19 cellular contexts compared by ENCODE assay signal in genomic region chr14:88163731-88164255, GRCh38.
A peak's percentile ranks its signal among the peaks of the same experiment; 100 is the strongest.
DNase-seq lines count a peak whose midpoint lies in the region; ATAC-seq and TF ChIP-seq lines count a peak whose summit lies in the region.
"Had no signal": no experiment of that assay in that cellular context is flagged by ENCODE, and none has a peak within 500 bp of the region (broad histone marks: within the 10 kb centered on the region; RNA-seq: fewer than 3 reads in every experiment).

No MANE protein-coding gene starts in this region.

- no peak overlapping the region for H3K4me3 Mint-ChIP-seq in neural crest cell
- H3K4me3 Mint-ChIP-seq: B cell had no signal

- H3K4me3 ChIP-seq in GM12865 (ENCODE audit: low read depth, low read length): no peak overlapping the region
- no peak overlapping the region for H3K4me3 ChIP-seq in Loucy (ENCODE audit: low read length, poor library complexity, severe bottlenecking)
- no peak overlapping the region for H3K4me3 ChIP-seq in coronary artery
- no peak overlapping the region for H3K4me3 ChIP-seq in ovary
- H3K4me3 ChIP-seq: GM23248, HAP-1, SJCRH30 had no signal

- peak overlapping the region; percentile 79 for H3K27ac Mint-ChIP-seq in neural crest cell (ENCODE audit: unreplicated experiment)
- H3K27ac Mint-ChIP-seq: B cell had no signal

- H3K4me1 ChIP-seq in Loucy (ENCODE audit: insufficient read depth, low read length, poor library complexity, severe bottlenecking) (peaks cover 14% of the 10 kb centered on the region), ovary (ENCODE audit: insufficient read depth) (no peaks in the 10 kb centered on the region)
- H3K4me1 ChIP-seq: HAP-1, SJCRH30 had no signal

- no peak for TF ChIP-seq EP300 in ovary (IDR thresholded peaks at IDR 0.05)

- H3K4me1 Mint-ChIP-seq in neural crest cell: peaks cover 8% of the 10 kb centered on the region
- H3K4me1 Mint-ChIP-seq: B cell had no signal

- no peaks in the 10 kb centered on the region for H3K9me2 ChIP-seq in Loucy (replicated peaks; ENCODE audit: low read depth, low read length)

- TF ChIP-seq CTCF in GM12865 (IDR thresholded peaks at IDR 0.05; ENCODE audit: insufficient read depth, low read depth, low read length, missing control alignments): no peak
- no peak for TF ChIP-seq CTCF in Loucy (conservative IDR thresholded peaks at IDR 0.05; ENCODE audit: low read length)
- TF ChIP-seq CTCF in coronary artery (IDR thresholded peaks at IDR 0.05): no peak
- no peak for TF ChIP-seq CTCF in neural crest cell (conservative IDR thresholded peaks at IDR 0.05)
- TF ChIP-seq CTCF in ovary (IDR thresholded peaks at IDR 0.05): no peak

- H3K36me3 ChIP-seq in Loucy (ENCODE audit: insufficient read depth, low read length) (no peaks in the 10 kb centered on the region), ovary (no peaks in the 10 kb centered on the region)
- H3K36me3 ChIP-seq: HAP-1, SJCRH30 had no signal

- no peak for TF ChIP-seq POLR2A in ovary (IDR thresholded peaks at IDR 0.05)

- H3K9me3 Mint-ChIP-seq in neural crest cell: peaks cover 9% of the 10 kb centered on the region

- H3K27me3 ChIP-seq in Loucy (ENCODE audit: insufficient read depth, low read length, poor library complexity, severe bottlenecking) (no peaks in the 10 kb centered on the region), ovary (no peaks in the 10 kb centered on the region)
- H3K27me3 ChIP-seq: SJCRH30 had no signal

- no peaks in the 10 kb centered on the region for H3K79me2 ChIP-seq in Loucy (ENCODE audit: insufficient read depth, low read length)

- no peak overlapping the region for H3K4me2 ChIP-seq in Loucy (ENCODE audit: low read depth, low read length, poor library complexity, severe bottlenecking)

- 73 to 79% (median 78%) methylated on average over 4 of the region's 4 CpGs for WGBS in ovary, 3 donors

- H3K27ac ChIP-seq in coronary artery (no peak overlapping the region), ovary (no peak overlapping the region)
- H3K27ac ChIP-seq: GM23248, SJCRH30 had no signal

- intact Hi-C loops in ovary (cut with DNase I): no loop called here

- H3K9ac ChIP-seq in Loucy (ENCODE audit: low read depth, low read length, poor library complexity, severe bottlenecking): no peak overlapping the region
- H3K9ac ChIP-seq: GM23248 had no signal

- DNase-seq in GM12865 (ENCODE audit: low read depth) (peak; percentile 17), coronary artery (ENCODE audit: low spot score) (peak; percentile 53), neural crest cell (ENCODE audit: low read depth, low spot score) (no peak), UCSD-AML1 (lab: John Stamatoyannopoulos, UW; ENCODE audit: unreplicated experiment) (no peak), ovary (no peak)
- DNase-seq: COR-L47, DMS 273 treated with DMSO at 0.1 percent for 48 hours, DND-41, GM23248, KG1, NCI-H1417 treated with DMSO at 0.1 percent for 48 hours, NCI-H1930, NCI-H345, NCI-H524 treated with DMSO at 0.1 percent for 48 hours, SJCRH30 had no signal

- no peaks in the 10 kb centered on the region for H4K20me1 ChIP-seq in Loucy (ENCODE audit: insufficient read depth, low read length, poor library complexity, severe bottlenecking)

- ATAC-seq in GM21528 (IDR thresholded peaks at IDR 0.05; ENCODE audit: low FRiP score, unreplicated experiment): no peak

- H3F3A ChIP-seq in Loucy (ENCODE audit: low read depth): no peaks in the 10 kb centered on the region

- H3K36me3 Mint-ChIP-seq in neural crest cell (ENCODE audit: low read depth): no peaks in the 10 kb centered on the region

- peaks cover 13% of the 10 kb centered on the region for H3K27me3 Mint-ChIP-seq in neural crest cell (ENCODE audit: low read depth)

- H3K9me3 ChIP-seq in Loucy (ENCODE audit: insufficient read depth, low read depth, low read length) (no peaks in the 10 kb centered on the region), ovary (no peaks in the 10 kb centered on the region)
- H3K9me3 ChIP-seq: HAP-1 had no signal

- 0 out of 2 replicates have a peak overlapping the region, but pooled peaks have one; percentile 13 for H2AFZ ChIP-seq in Loucy (ENCODE audit: low read length)
- H2AFZ ChIP-seq: GM23248 had no signal

Comparison
In these comparisons a context has a peak if more than half of its experiments do, and no peak if none do; other contexts are left out.
1. DNase-seq: peak in GM12865 (single experiment) and coronary artery (single experiment); none in neural crest cell (single experiment), UCSD-AML1 (single experiment) and ovary (0 of 5).